26 cellular contexts compared by ENCODE assay signal in the genomic region with DNA sequence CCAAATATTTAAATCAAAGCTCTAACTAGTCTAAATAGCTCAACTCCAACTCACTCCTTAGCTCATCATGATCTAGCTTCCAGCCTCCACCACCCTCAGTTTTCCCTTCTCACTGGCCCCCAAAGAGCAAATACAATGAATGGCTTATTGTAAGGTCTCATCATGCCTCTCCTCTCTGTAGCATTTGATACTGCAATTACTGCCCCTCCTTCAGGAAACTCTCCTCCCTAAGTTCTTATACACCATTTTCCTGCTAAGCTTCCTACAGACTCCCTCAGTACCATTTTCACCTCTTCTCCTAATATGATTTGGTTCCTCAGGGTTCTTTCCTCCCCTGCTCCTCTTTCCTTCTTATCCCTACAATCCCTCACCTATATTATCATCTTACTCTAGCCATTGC.
"Had no signal": no experiment of that assay in that cellular context is flagged by ENCODE, and none has a peak within 500 bp of the region (broad histone marks: within the 10 kb centered on the region; RNA-seq: fewer than 3 reads in every experiment).

No MANE protein-coding gene starts in this region.

- DNase-seq: activated CD4-positive, alpha-beta T cell treated with anti-CD3 and anti-CD28 coated beads, Interleukin-2, amount 50 U/mL, for 48 hours; activated CD4-positive, CD25-positive, alpha-beta regulatory T cell treated with anti-CD3 and anti-CD28 coated beads, Interleukin-2, amount 50 U/mL, for 72 hours; activated CD8-positive, alpha-beta memory T cell treated with anti-CD3 and anti-CD28 coated beads, Interleukin-2, amount 10 ng/mL, durations not matched to agents 7 days and 5 days; activated gamma-delta T cell treated with Interleukin-2 at 50 U/mL for 16 hours; activated naive CD4-positive, alpha-beta T cell treated with anti-CD3 and anti-CD28 coated beads, Interleukin-2, amount 10 ng/mL, durations not matched to agents 7 days and 5 days; activated naive CD8-positive, alpha-beta T cell treated with anti-CD3 and anti-CD28 coated beads, Interleukin-2, amount 10 ng/mL, durations not matched to agents 7 days and 5 days; activated T-cell treated with anti-CD3 and anti-CD28 coated beads, Interleukin-2, amount 50 U/mL, for 24 hours; adrenal gland; anterior cingulate cortex; MG63; NCI-H1105; NCI-H1436; NCI-H187; NCI-H2081 treated with DMSO at 0.1 percent for 48 hours; NCI-H446; NCI-H524; Peyer's patch; Right ventricle myocardium superior; SJCRH30; SK-N-SH; T-helper 1 cell had no signal

- H3K9me3 Mint-ChIP-seq: activated CD4-positive, alpha-beta T cell treated with anti-CD3 and anti-CD28 coated beads, Interleukin-2, amount 10 ng/mL, durations not matched to agents 24 days and 14 days; activated naive CD4-positive, alpha-beta T cell treated with anti-CD3 and anti-CD28 coated beads, Interleukin-2, amount 10 ng/mL, durations not matched to agents 7 days and 5 days; activated naive CD8-positive, alpha-beta T cell treated with anti-CD3 and anti-CD28 coated beads, Interleukin-2, amount 10 ng/mL, durations not matched to agents 7 days and 5 days; activated T-cell treated with anti-CD3 and anti-CD28 coated beads, Interleukin-2, amount 50 U/mL, for 24 hours; activated T-helper 2 cell treated with anti-CD3 and anti-CD28 coated beads, Interferon-gamma antibody, Interleukin-2, Interleukin-4, amounts not matched to agents 10 μg/mL and 5 μg/mL and 100 μg/mL, durations not matched to agents 14 hours and 24 hours and 36 hours; T-helper 2 cell treated with Interferon-gamma antibody and Interleukin-4, amounts not matched to agents 5 μg/mL and 100 μg/mL, for 36 hours had no signal

- H3K4me1 ChIP-seq: SJCRH30 had no signal

- ATAC-seq: activated CD8-positive, alpha-beta memory T cell treated with anti-CD3 and anti-CD28 coated beads, Interleukin-2, amount 10 ng/mL, durations not matched to agents 7 days and 5 days had no signal

- H3K9me3 ChIP-seq: adrenal gland, MG63, Peyer's patch, SJCRH30, SK-N-SH had no signal

- H3K27ac Mint-ChIP-seq: activated CD4-positive, alpha-beta T cell treated with anti-CD3 and anti-CD28 coated beads, Interleukin-2, amount 10 ng/mL, durations not matched to agents 24 days and 14 days; activated CD8-positive, alpha-beta memory T cell treated with anti-CD3 and anti-CD28 coated beads, Interleukin-2, amount 10 ng/mL, durations not matched to agents 7 days and 5 days; activated naive CD4-positive, alpha-beta T cell treated with anti-CD3 and anti-CD28 coated beads, Interleukin-2, amount 10 ng/mL, durations not matched to agents 7 days and 5 days; activated naive CD8-positive, alpha-beta T cell treated with anti-CD3 and anti-CD28 coated beads, Interleukin-2, amount 10 ng/mL, durations not matched to agents 7 days and 5 days; activated T-cell treated with anti-CD3 and anti-CD28 coated beads, Interleukin-2, amount 50 U/mL, for 24 hours; activated T-helper 2 cell treated with anti-CD3 and anti-CD28 coated beads, Interferon-gamma antibody, Interleukin-2, Interleukin-4, amounts not matched to agents 10 μg/mL and 5 μg/mL and 100 μg/mL, durations not matched to agents 14 hours and 24 hours and 36 hours; T-helper 2 cell treated with Interferon-gamma antibody and Interleukin-4, amounts not matched to agents 5 μg/mL and 100 μg/mL, for 36 hours had no signal

- H3K27me3 ChIP-seq: adrenal gland, MG63, Peyer's patch, SJCRH30 had no signal

- H3K36me3 ChIP-seq: adrenal gland, Peyer's patch had no signal

- H3K4me3 ChIP-seq: adrenal gland, MG63, Peyer's patch, SJCRH30 had no signal

- H3K27ac ChIP-seq: adrenal gland, KMS-11, Peyer's patch, RWPE1, SJCRH30 had no signal

- H3K9ac ChIP-seq: KMS-11, SK-N-SH had no signal

- H3K27me3 Mint-ChIP-seq: activated CD4-positive, alpha-beta T cell treated with anti-CD3 and anti-CD28 coated beads, Interleukin-2, amount 10 ng/mL, durations not matched to agents 24 days and 14 days; activated CD8-positive, alpha-beta memory T cell treated with anti-CD3 and anti-CD28 coated beads, Interleukin-2, amount 10 ng/mL, durations not matched to agents 7 days and 5 days; activated naive CD4-positive, alpha-beta T cell treated with anti-CD3 and anti-CD28 coated beads, Interleukin-2, amount 10 ng/mL, durations not matched to agents 7 days and 5 days; activated naive CD8-positive, alpha-beta T cell treated with anti-CD3 and anti-CD28 coated beads, Interleukin-2, amount 10 ng/mL, durations not matched to agents 7 days and 5 days; activated T-cell treated with anti-CD3 and anti-CD28 coated beads, Interleukin-2, amount 50 U/mL, for 24 hours had no signal

- H3K4me3 Mint-ChIP-seq: activated CD4-positive, alpha-beta T cell treated with anti-CD3 and anti-CD28 coated beads, Interleukin-2, amount 10 ng/mL, durations not matched to agents 24 days and 14 days; activated CD8-positive, alpha-beta memory T cell treated with anti-CD3 and anti-CD28 coated beads, Interleukin-2, amount 10 ng/mL, durations not matched to agents 7 days and 5 days; activated naive CD4-positive, alpha-beta T cell treated with anti-CD3 and anti-CD28 coated beads, Interleukin-2, amount 10 ng/mL, durations not matched to agents 7 days and 5 days; activated naive CD8-positive, alpha-beta T cell treated with anti-CD3 and anti-CD28 coated beads, Interleukin-2, amount 10 ng/mL, durations not matched to agents 7 days and 5 days; activated T-cell treated with anti-CD3 and anti-CD28 coated beads, Interleukin-2, amount 50 U/mL, for 24 hours; T-helper 2 cell treated with Interferon-gamma antibody and Interleukin-4, amounts not matched to agents 5 μg/mL and 100 μg/mL, for 36 hours had no signal

- H3K4me2 ChIP-seq: SK-N-SH had no signal
